Comparison of ENCODE assay signal across 16 cellular contexts in the genomic region with DNA sequence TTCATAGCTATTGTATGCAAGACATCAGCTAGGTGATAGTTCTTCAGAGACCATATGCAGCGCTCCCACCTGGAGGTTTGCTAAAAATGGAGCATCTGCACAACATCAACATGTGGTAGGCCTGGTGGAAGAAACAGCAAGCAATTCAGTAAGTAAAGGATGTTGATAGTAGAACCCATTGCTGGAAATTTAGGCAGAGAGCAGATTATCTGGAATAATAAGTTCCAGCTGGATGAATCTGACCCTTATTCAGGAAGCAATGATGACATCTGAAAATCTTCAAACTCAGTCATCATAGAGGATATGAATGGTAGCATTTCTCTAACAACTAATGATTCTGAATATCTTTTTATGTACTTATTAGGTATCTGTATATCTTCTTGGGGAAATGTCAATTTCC.
DNase-seq lines count a peak whose midpoint lies in the region; ATAC-seq and TF ChIP-seq lines count a peak whose summit lies in the region.
"Had no signal": no experiment of that assay in that cellular context is flagged by ENCODE, and none has a peak within 500 bp of the region (broad histone marks: within the 10 kb centered on the region; RNA-seq: fewer than 3 reads in every experiment).

No MANE protein-coding gene starts in this region.

- WGBS in IMR-90 (ENCODE audit: extremely low coverage in 2 of 2, insufficient read length in 1 of 2), 2 experiments: no CpG with 5 or more reads among the region's 1 CpG
- WGBS in mesenchymal stem cell: 97% methylated on average over 1 of the region's 1 CpG
- WGBS in psoas muscle, 3 donors: 93 to 97% (median 93%) methylated on average over 1 of the region's 1 CpG

- no peak overlapping the region for H3K56ac ChIP-seq in IMR-90 (ENCODE audit: extremely low read depth, insufficient read depth, low read length)

- H3K9me3 ChIP-seq in BE2C (no peaks in the 10 kb centered on the region), IMR-90 (ENCODE audit: control insufficient read depth, insufficient read depth, low read length) (no peaks in the 10 kb centered on the region), OCI-LY7 (ENCODE audit: low read length) (peaks cover 23% of the 10 kb centered on the region; the same call in 1 of the 2 replicates), SU-DHL-6 (ENCODE audit: insufficient read depth, low read length) (no peaks in the 10 kb centered on the region), mesenchymal stem cell (ENCODE audit: control insufficient read depth, low read length) (no peaks in the 10 kb centered on the region), psoas muscle (no peaks in the 10 kb centered on the region)
- H3K9me3 ChIP-seq: Caco-2 had no signal

- H2BK5ac ChIP-seq in IMR-90 (ENCODE audit: low read depth, low read length, poor library complexity, severe bottlenecking): no peak overlapping the region
- H2BK5ac ChIP-seq in mesenchymal stem cell (ENCODE audit: low read depth, low read length, poor library complexity, severe bottlenecking): no peak overlapping the region

- H3K23ac ChIP-seq in IMR-90 (ENCODE audit: low read depth, low read length) (no peak overlapping the region), mesenchymal stem cell (ENCODE audit: low read length in 2 of 2) (no peak overlapping the region)

- H3K4ac ChIP-seq in IMR-90 (ENCODE audit: low read depth, low read length) (peak overlapping the region; percentile 23; the same call in 1 of the 2 replicates), mesenchymal stem cell (ENCODE audit: low read depth in 1 of 2, low read length in 2 of 2) (no peak overlapping the region)

- H3K18ac ChIP-seq in IMR-90 (ENCODE audit: low read depth, low read length): peak overlapping the region; percentile 20; the same call in 1 of the 2 replicates
- no peak overlapping the region for H3K18ac ChIP-seq in mesenchymal stem cell (ENCODE audit: low read depth in 1 of 2, low read length in 2 of 2)

- TF ChIP-seq POLR2A in IMR-90 (IDR thresholded peaks at IDR 0.05; ENCODE audit: low read depth, low read length): no peak

- in situ Hi-C loops in IMR-90 (cut with MboI; ENCODE audit: low sequenced_read_pairs): no loop called here

- H4K20me1 ChIP-seq in IMR-90 (ENCODE audit: insufficient read depth, low read length) (no peaks in the 10 kb centered on the region), OCI-LY7 (ENCODE audit: insufficient read depth, low read length) (no peaks in the 10 kb centered on the region), SU-DHL-6 (ENCODE audit: low read depth, low read length) (no peaks in the 10 kb centered on the region)

- H3K9me1 ChIP-seq in IMR-90 (ENCODE audit: insufficient read depth, low read length): no peaks in the 10 kb centered on the region; the same call in 1 of the 2 replicates

- peak; percentile 49 for DNase-seq in BE2C
- DNase-seq in IMR-90: no peak
- DNase-seq in OCI-LY7 (ENCODE audit: low spot score): peak; percentile 58
- no peak for DNase-seq in EL
- no peak for DNase-seq in mesenchymal stem cell
- no peak for DNase-seq in psoas muscle
- DNase-seq: 8988T; AML-193; Caco-2; CD8-positive, alpha-beta T cell; H7; KG1 had no signal

- H4K91ac ChIP-seq in IMR-90 (ENCODE audit: insufficient read depth, low read depth, low read length) (no peak overlapping the region), mesenchymal stem cell (ENCODE audit: low read length) (no peak overlapping the region)

- TF ChIP-seq RAD21 in IMR-90 (IDR thresholded peaks at IDR 0.05; ENCODE audit: low read length): no peak

- H3K4me2 ChIP-seq in IMR-90 (ENCODE audit: low read depth, low read length) (no peak overlapping the region), OCI-LY7 (ENCODE audit: low read length) (peak overlapping the region; percentile 18; the same call in 1 of the 2 replicates), SU-DHL-6 (ENCODE audit: low read depth, low read length, poor library complexity, severe bottlenecking) (peak overlapping the region; percentile 45), mesenchymal stem cell (ENCODE audit: low read length, poor library complexity, severe bottlenecking) (no peak overlapping the region)
- H3K4me2 ChIP-seq: GM23338 had no signal

- no peaks in the 10 kb centered on the region; the same call in 1 of the 2 replicates for H3K4me1 ChIP-seq in BE2C
- peaks cover 6% of the 10 kb centered on the region for H3K4me1 ChIP-seq in IMR-90 (ENCODE audit: control insufficient read depth, insufficient read depth, low read length)
- peaks cover 51% of the 10 kb centered on the region for H3K4me1 ChIP-seq in OCI-LY7 (ENCODE audit: insufficient read depth, low read length, poor library complexity, severe bottlenecking)
- H3K4me1 ChIP-seq in mesenchymal stem cell (ENCODE audit: control insufficient read depth, insufficient read depth, low read depth, low read length): peaks cover 1% of the 10 kb centered on the region
- no peaks in the 10 kb centered on the region for H3K4me1 ChIP-seq in psoas muscle
- H3K4me1 ChIP-seq: Caco-2 had no signal

- H3K9ac ChIP-seq in IMR-90 (ENCODE audit: low read depth, low read length): no peak overlapping the region
- H3K9ac ChIP-seq in SU-DHL-6 (ENCODE audit: low read length): peak overlapping the region; percentile 1
- H3K9ac ChIP-seq in mesenchymal stem cell (ENCODE audit: low read length): no peak overlapping the region

- H2BK120ac ChIP-seq in IMR-90 (ENCODE audit: low read depth, low read length) (no peak overlapping the region), mesenchymal stem cell (ENCODE audit: low read depth, low read length) (no peak overlapping the region)

- H3K27me3 ChIP-seq in BE2C (no peaks in the 10 kb centered on the region), IMR-90 (ENCODE audit: control insufficient read depth, insufficient read depth, low read length) (no peaks in the 10 kb centered on the region), SU-DHL-6 (ENCODE audit: low read length) (no peaks in the 10 kb centered on the region), mesenchymal stem cell (ENCODE audit: control insufficient read depth in 1 of 2, insufficient read depth in 1 of 2, low read length in 2 of 2) (no peaks in the 10 kb centered on the region), psoas muscle (ENCODE audit: insufficient read depth in 3 of 3, low read length in 2 of 3) (no peaks in the 10 kb centered on the region)

- H3K79me2 ChIP-seq in OCI-LY7 (ENCODE audit: insufficient read depth, low read depth, low read length) (no peaks in the 10 kb centered on the region), SU-DHL-6 (ENCODE audit: insufficient read depth, low read length) (no peaks in the 10 kb centered on the region)

- CTCF ChIA-PET in IMR-90 (lab: Yijun Ruan, JAX) (no interaction called here), OCI-LY7 (lab: Charles Lee; ENCODE audit: unreplicated experiment) (interaction anchor here (0.6 to 1.5 kb wide), 2 partner anchors 63 to 122 kb away, joined by 3 to 6 read pairs; no protein-coding TSS in a partner anchor)

- no peak overlapping the region for H4K5ac ChIP-seq in IMR-90 (ENCODE audit: low read depth, low read length)

- dilution Hi-C loops in IMR-90 (cut with HindIII; ENCODE audit: low sequenced_read_pairs, unreplicated experiment): no loop called here

- no peak overlapping the region for H2BK20ac ChIP-seq in IMR-90 (ENCODE audit: low read depth, low read length)

- ATAC-seq in IMR-90 (ENCODE audit: low read depth) (no peak), psoas muscle (no peak), HG03135 (IDR thresholded peaks at IDR 0.05; ENCODE audit: unreplicated experiment) (no peak)
- ATAC-seq: CD8-positive, alpha-beta T cell; GM12878; GM23338 had no signal

- TF ChIP-seq CTCF in BE2C (IDR thresholded peaks at IDR 0.05; ENCODE audit: low read depth, low read length) (0 out of 2 replicates have a peak, but pooled peaks have one; percentile 18), IMR-90 (conservative IDR thresholded peaks at IDR 0.05; ENCODE audit: low read depth, low read length) (no peak), OCI-LY7 (conservative IDR thresholded peaks at IDR 0.05; ENCODE audit: low read length) (peak; percentile 31; the same call in 1 of the 2 replicates), SU-DHL-6 (IDR thresholded peaks at IDR 0.05; ENCODE audit: insufficient read depth, low read length, poor library complexity, severe bottlenecking) (no peak), psoas muscle (IDR thresholded peaks at IDR 0.05) (no peak)

- H2BK12ac ChIP-seq in mesenchymal stem cell (ENCODE audit: low read length in 2 of 2): no peak overlapping the region

- H3K14ac ChIP-seq in IMR-90 (replicated peaks; ENCODE audit: low read depth, low read length): no peak overlapping the region
- no peak overlapping the region for H3K14ac ChIP-seq in mesenchymal stem cell (ENCODE audit: low read length in 2 of 2)

- H3K4me3 ChIP-seq in BE2C (ENCODE audit: low read depth, low read length): no peak overlapping the region
- H3K4me3 ChIP-seq in IMR-90 (ENCODE audit: insufficient read depth, low read depth, low read length): no peak overlapping the region
- H3K4me3 ChIP-seq in OCI-LY7 (ENCODE audit: low read depth, low read length, poor library complexity, severe bottlenecking): peak overlapping the region; percentile 4
- H3K4me3 ChIP-seq in SU-DHL-6 (ENCODE audit: insufficient read depth, low read length, poor library complexity, severe bottlenecking): peak overlapping the region; percentile 5
- H3K4me3 ChIP-seq in mesenchymal stem cell (ENCODE audit: insufficient read depth in 1 of 2, low read depth in 1 of 2, low read length in 2 of 2): no peak overlapping the region
- H3K4me3 ChIP-seq in psoas muscle: no peak overlapping the region
- H3K4me3 ChIP-seq: GM12878, GM23338 had no signal

- BruUV-seq in IMR-90 (replicated peaks; lab: Mats Ljungman, UMichigan) (no TSS peak), OCI-LY7 (replicated peaks; lab: Mats Ljungman, UMichigan) (no TSS peak)

- H4K8ac ChIP-seq in IMR-90 (ENCODE audit: low read depth in 2 of 2, low read length in 2 of 2) (no peak overlapping the region), mesenchymal stem cell (ENCODE audit: low read length) (no peak overlapping the region)

- no peak overlapping the region for H3K27ac ChIP-seq in IMR-90 (ENCODE audit: insufficient read depth, low read length)
- H3K27ac ChIP-seq in OCI-LY7 (ENCODE audit: low read depth, low read length, poor library complexity, severe bottlenecking): peak overlapping the region; percentile 57
- H3K27ac ChIP-seq in SU-DHL-6 (ENCODE audit: low read depth, low read length): peak overlapping the region; percentile 69
- H3K27ac ChIP-seq in mesenchymal stem cell (ENCODE audit: low read length, poor library complexity, severe bottlenecking): no peak overlapping the region
- no peak overlapping the region for H3K27ac ChIP-seq in psoas muscle

- H3K79me1 ChIP-seq in IMR-90 (ENCODE audit: low read depth in 1 of 2, low read length in 2 of 2): no peaks in the 10 kb centered on the region
- H3K79me1 ChIP-seq in mesenchymal stem cell (replicated peaks; ENCODE audit: low read length, poor library complexity, severe bottlenecking): no peaks in the 10 kb centered on the region

- H3K9me2 ChIP-seq in OCI-LY7 (ENCODE audit: insufficient read depth, low read length) (no peaks in the 10 kb centered on the region), SU-DHL-6 (replicated peaks; ENCODE audit: insufficient read depth, low read length) (no peaks in the 10 kb centered on the region)

- H2AK9ac ChIP-seq in IMR-90 (replicated peaks; ENCODE audit: low read depth, low read length, poor library complexity): no peak overlapping the region

- H2BK15ac ChIP-seq in IMR-90 (ENCODE audit: low read depth, low read length) (no peak overlapping the region), mesenchymal stem cell (ENCODE audit: low read depth, poor library complexity, severe bottlenecking) (no peak overlapping the region)

- no peak overlapping the region for H2AFZ ChIP-seq in IMR-90 (replicated peaks; ENCODE audit: low read length, poor library complexity)
- H2AFZ ChIP-seq in OCI-LY7 (ENCODE audit: low read length): peak overlapping the region; percentile 96
- peak overlapping the region; percentile 27 for H2AFZ ChIP-seq in SU-DHL-6 (ENCODE audit: low read depth, low read length, severe bottlenecking)
- no peak overlapping the region for H2AFZ ChIP-seq in mesenchymal stem cell (ENCODE audit: low read depth, low read length)
- H2AFZ ChIP-seq: GM23338 had no signal

- POLR2A ChIA-PET in IMR-90 (lab: Charles Lee; ENCODE audit: unreplicated experiment) (no interaction called here), OCI-LY7 (lab: Charles Lee) (interaction anchor here (1.1 to 4.3 kb wide), 6 partner anchors 13 to 114 kb away, joined by 4 to 25 read pairs (median 6); no protein-coding TSS in a partner anchor)

- intact Hi-C loops in IMR-90 (cut with micrococcal nuclease): loop anchor here (1.0 kb wide), 1 partner anchor 74 kb away; no protein-coding TSS in a partner anchor
- intact Hi-C loops in OCI-LY7 (cut with micrococcal nuclease; ENCODE audit: unreplicated experiment): loop anchor here (1.0 kb wide), 1 partner anchor 19 kb away; no protein-coding TSS in a partner anchor
- intact Hi-C loops in psoas muscle (cut with DNase I): no loop called here

- H3F3A ChIP-seq in SU-DHL-6 (ENCODE audit: insufficient read depth): peaks cover 28% of the 10 kb centered on the region

- H2AK5ac ChIP-seq in IMR-90 (ENCODE audit: low read depth, low read length) (no peak overlapping the region), mesenchymal stem cell (ENCODE audit: low read length, severe bottlenecking) (no peak overlapping the region)

- H3K36me3 ChIP-seq in BE2C (no peaks in the 10 kb centered on the region), IMR-90 (ENCODE audit: control insufficient read depth, insufficient read depth, low read length) (no peaks in the 10 kb centered on the region), OCI-LY7 (ENCODE audit: insufficient read depth, low read length) (peaks cover 21% of the 10 kb centered on the region), SU-DHL-6 (ENCODE audit: low read length) (no peaks in the 10 kb centered on the region), mesenchymal stem cell (ENCODE audit: control insufficient read depth in 1 of 2, insufficient read depth in 2 of 2, low read depth in 1 of 2, low read length in 2 of 2) (no peaks in the 10 kb centered on the region), psoas muscle (ENCODE audit: insufficient read depth in 1 of 2, low read depth in 1 of 2) (no peaks in the 10 kb centered on the region)

Comparison
In these comparisons a context has a peak if more than half of its experiments do, and no peak if none do; other contexts are left out.
1. DNase-seq: peak in BE2C (single experiment) and OCI-LY7 (single experiment); none in IMR-90 (single experiment), EL (single experiment), mesenchymal stem cell (single experiment) and psoas muscle (0 of 2).
2. H3K4me3 ChIP-seq: peak in OCI-LY7 (single experiment) and SU-DHL-6 (single experiment); none in BE2C (single experiment), IMR-90 (single experiment), mesenchymal stem cell (0 of 2) and psoas muscle (single experiment).
3. CTCF ChIP-seq: peak in BE2C (single experiment) and OCI-LY7 (single experiment); none in IMR-90 (single experiment), SU-DHL-6 (single experiment) and psoas muscle (single experiment).
4. H2AFZ ChIP-seq: peak in OCI-LY7 (single experiment) and SU-DHL-6 (single experiment); none in IMR-90 (single experiment) and mesenchymal stem cell (single experiment).
5. H3K27ac ChIP-seq: peak in OCI-LY7 (single experiment) and SU-DHL-6 (single experiment); none in IMR-90 (single experiment), mesenchymal stem cell (single experiment) and psoas muscle (single experiment).
6. H3K4me2 ChIP-seq: peak in OCI-LY7 (single experiment) and SU-DHL-6 (single experiment); none in IMR-90 (single experiment) and mesenchymal stem cell (single experiment).
7. intact Hi-C loops: an anchor here in IMR-90 (1.0 kb wide) and OCI-LY7 (1.0 kb wide); none called in psoas muscle.